In the genomic region with DNA sequence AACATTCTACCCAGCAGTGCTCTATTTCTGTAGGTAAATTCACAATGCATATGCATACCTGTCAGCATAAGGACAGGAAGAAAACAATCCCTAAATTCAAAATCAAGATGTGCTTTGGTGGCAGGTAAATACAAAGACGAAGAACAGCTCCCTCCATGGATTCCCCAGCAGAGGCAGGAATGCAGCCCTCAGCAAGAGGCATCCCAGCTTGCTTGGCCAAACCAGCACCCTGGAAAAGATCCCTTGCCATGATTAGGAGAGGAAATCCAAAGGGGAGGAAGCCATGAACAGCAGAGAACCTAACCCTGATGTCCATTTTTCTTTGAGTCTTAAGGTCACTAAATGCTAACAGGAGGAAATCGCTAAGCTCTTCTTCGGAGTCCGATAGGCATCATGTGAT, we compare ENCODE assay signal across 23 cellular contexts.
DNase-seq lines count a peak whose midpoint lies in the region; ATAC-seq, FAIRE-seq and TF ChIP-seq lines count a peak whose summit lies in the region.
"Had no signal": no experiment of that assay in that cellular context is flagged by ENCODE, and none has a peak within 500 bp of the region (broad histone marks: within the 10 kb centered on the region; RNA-seq: fewer than 3 reads in every experiment).

No MANE protein-coding gene starts in this region.

- no peak for TF ChIP-seq EP300 in tibial nerve (IDR thresholded peaks at IDR 0.05)

- H3K9me3 Mint-ChIP-seq in endodermal cell (no peaks in the 10 kb centered on the region), osteocyte (ENCODE audit: unreplicated experiment) (no peaks in the 10 kb centered on the region)
- H3K9me3 Mint-ChIP-seq: CD14-positive monocyte, HFFc6, IgD-negative memory B cell had no signal

- TF ChIP-seq CTCF in RWPE1 (conservative IDR thresholded peaks at IDR 0.05; ENCODE audit: low read depth), result no peak
- no peak for TF ChIP-seq CTCF in endodermal cell (conservative IDR thresholded peaks at IDR 0.05)
- no peak for TF ChIP-seq CTCF in osteocyte (IDR thresholded peaks at IDR 0.05)
- TF ChIP-seq CTCF in tibial nerve (IDR thresholded peaks at IDR 0.05), result no peak

- H3K4me3 Mint-ChIP-seq in endodermal cell, result no peak overlapping the region
- no peak overlapping the region for H3K4me3 Mint-ChIP-seq in osteocyte (ENCODE audit: unreplicated experiment)
- H3K4me3 Mint-ChIP-seq: B cell, CD14-positive monocyte, HFFc6, IgD-negative memory B cell had no signal

- WGBS in endodermal cell (ENCODE audit: insufficient coverage in 1 of 2, insufficient read length in 1 of 2), 2 experiments, result 92 to 95% methylated on average over 4 of the region's 4 CpGs
- 94 to 98% methylated on average over 4 of the region's 4 CpGs for WGBS in tibial nerve, 2 donors

- H3K4me3 ChIP-seq in endodermal cell (ENCODE audit: low read length), result no peak overlapping the region
- H3K4me3 ChIP-seq in tibial nerve, result no peak overlapping the region
- H3K4me3 ChIP-seq: SK-N-MC had no signal

- peaks cover 42% of the 10 kb centered on the region for H3K27me3 Mint-ChIP-seq in endodermal cell (ENCODE audit: insufficient read depth)
- no peaks in the 10 kb centered on the region for H3K27me3 Mint-ChIP-seq in osteocyte (ENCODE audit: unreplicated experiment)
- H3K27me3 Mint-ChIP-seq: B cell, IgD-negative memory B cell had no signal

- H3K27ac Mint-ChIP-seq in endodermal cell (peak overlapping the region; percentile 59), osteocyte (ENCODE audit: unreplicated experiment) (no peak overlapping the region)
- H3K27ac Mint-ChIP-seq: B cell, CD14-positive monocyte, HFFc6, IgD-negative memory B cell had no signal

- H3K9me3 ChIP-seq in endodermal cell (ENCODE audit: control insufficient read depth, low read length) (no peaks in the 10 kb centered on the region), tibial nerve (no peaks in the 10 kb centered on the region)

- peak; percentile 40 for FAIRE-seq in GM12892 (lab: Jason Lieb, UNC)
- FAIRE-seq: A204.1, D721Med, HTR-8/SVneo had no signal

- DNase-seq in GM12892 (ENCODE audit: insufficient read length), result no peak
- no peak for DNase-seq in RWPE1 (ENCODE audit: low spot score)
- DNase-seq in endodermal cell, result no peak
- DNase-seq in osteocyte (ENCODE audit: extremely low spot score, unreplicated experiment), result peak; percentile 17
- no peak for DNase-seq in tibial nerve (ENCODE audit: low spot score in 2 of 2)
- no peak for DNase-seq in HUDEP-2 (lab: John Stamatoyannopoulos, UW; ENCODE audit: unreplicated experiment in 76 of 76)
- DNase-seq: DMS53, GF-D8, HFFc6, Karpas-422, NCI-H2081, NCI-H345, NCI-H524 treated with DMSO at 0.1 percent for 48 hours, SHP77 treated with DMSO at 0.1 percent for 48 hours, SW 1271 had no signal

- H3K4me1 ChIP-seq in endodermal cell (ENCODE audit: control insufficient read depth, insufficient read depth, low read length), result no peaks in the 10 kb centered on the region
- no peaks in the 10 kb centered on the region for H3K4me1 ChIP-seq in tibial nerve

- POLR2A ChIA-PET in RWPE1 (lab: Yijun Ruan, JAX; ENCODE audit: low non-redundant PET), result no interaction called here

- H3K27ac ChIP-seq in RWPE1 (peak overlapping the region; percentile 50; the same call in 1 of the 2 replicates), endodermal cell (ENCODE audit: low read depth, low read length) (no peak overlapping the region), tibial nerve (no peak overlapping the region)

- no peaks in the 10 kb centered on the region for H3K36me3 ChIP-seq in endodermal cell (ENCODE audit: control insufficient read depth, insufficient read depth, low read length)
- peaks cover 0 to 59% (median 0%) of the 10 kb centered on the region in 3 donors for H3K36me3 ChIP-seq in tibial nerve

- CTCF ChIA-PET in RWPE1 (lab: Yijun Ruan, JAX), result no interaction called here

- H3K4me1 Mint-ChIP-seq in endodermal cell (peaks cover 9% of the 10 kb centered on the region), osteocyte (ENCODE audit: unreplicated experiment) (no peaks in the 10 kb centered on the region)

- no peak for TF ChIP-seq POLR2A in GM12892 (IDR thresholded peaks at IDR 0.05; ENCODE audit: low read depth, low read length)
- no peak for TF ChIP-seq POLR2A in tibial nerve (IDR thresholded peaks at IDR 0.05)

- no peak overlapping the region for H3K9ac ChIP-seq in endodermal cell (ENCODE audit: extremely low read depth, low read length, poor library complexity, severe bottlenecking)

- H3K27me3 ChIP-seq in endodermal cell (ENCODE audit: control insufficient read depth, insufficient read depth, low read length, poor library complexity, severe bottlenecking), result peaks cover 41% of the 10 kb centered on the region
- H3K27me3 ChIP-seq in tibial nerve, result no peaks in the 10 kb centered on the region

- no peak for ATAC-seq in HG03469 (IDR thresholded peaks at IDR 0.05; ENCODE audit: unreplicated experiment)

- H3K36me3 Mint-ChIP-seq in endodermal cell (ENCODE audit: low read depth) (peaks cover 6% of the 10 kb centered on the region), osteocyte (ENCODE audit: unreplicated experiment) (peaks cover 51% of the 10 kb centered on the region)
- H3K36me3 Mint-ChIP-seq: CD14-positive monocyte had no signal
